In genomic region chr20:4041748-4042411, GRCh38 we compare ENCODE assay signal across 8 cellular contexts. TPM values are rescaled to one million over a fixed set of nuclear protein-coding genes. Genes with fewer than 3 reads are reported as not detected.
A peak's percentile ranks its signal among the peaks of the same experiment; 100 is the strongest.
DNase-seq lines count a peak whose midpoint lies in the region; ATAC-seq, FAIRE-seq and TF ChIP-seq lines count a peak whose summit lies in the region.

No MANE protein-coding gene starts in this region.

- no peak for FAIRE-seq in small intestine (lab: Jason Lieb, UNC)

- DNase-seq in HFFc6, result peak; percentile 60
- peak; percentile 58 for DNase-seq in OCI-M1 (lab: John Stamatoyannopoulos, UW)
- peak; percentile 97 for DNase-seq in fibroblast of mammary gland (ENCODE audit: low read depth)
- peak; percentile 99 for DNase-seq in small intestine
- DNase-seq in activated CD4-positive, alpha-beta T cell treated with anti-CD3 and anti-CD28 coated beads for 4 hours, result no peak
- DNase-seq in CD4-positive, alpha-beta memory T cell, result no peak

- WGBS in small intestine, 3 donors, result 11 to 53% (median 25%) methylated on average over 8 of the region's 8 CpGs

- H3K9me3 Mint-ChIP-seq in HFFc6, result no peaks in the 10 kb centered on the region
- H3K9me3 Mint-ChIP-seq in CD4-positive, alpha-beta memory T cell, result no peaks in the 10 kb centered on the region

- no peaks in the 10 kb centered on the region for H3K36me3 ChIP-seq in small intestine (ENCODE audit: control insufficient read depth in 2 of 2, insufficient read depth in 2 of 2, low read length in 2 of 2)
- H3K36me3 ChIP-seq in CD4-positive, alpha-beta memory T cell (ENCODE audit: insufficient read depth, low read length), result no peaks in the 10 kb centered on the region

- H3K4me1 Mint-ChIP-seq in HFFc6 (ENCODE audit: low read depth), result peaks cover 77% of the 10 kb centered on the region
- H3K4me1 Mint-ChIP-seq in CD4-positive, alpha-beta memory T cell, result peaks cover 11 to 19% (median 15%) of the 10 kb centered on the region in 4 donors

- ATAC-seq in GM18907 (IDR thresholded peaks at IDR 0.05; ENCODE audit: unreplicated experiment) (no peak), HG02981 (IDR thresholded peaks at IDR 0.05; ENCODE audit: unreplicated experiment) (no peak)

- H3K27ac ChIP-seq in small intestine (ENCODE audit: low read depth in 1 of 2, low read length in 1 of 2), result peak overlapping the region; percentile 76 to 83
- no peak overlapping the region for H3K27ac ChIP-seq in CD4-positive, alpha-beta memory T cell (ENCODE audit: low read depth, low read length)

- no peak for TF ChIP-seq CTCF in HFFc6 (IDR thresholded peaks at IDR 0.05)
- no peak for TF ChIP-seq CTCF in fibroblast of mammary gland (conservative IDR thresholded peaks at IDR 0.05; ENCODE audit: control insufficient read depth, insufficient read depth, low read depth, low read length)

- CTCF ChIA-PET in CD4-positive, alpha-beta memory T cell (lab: Charles Lee; ENCODE audit: partially characterized antibody), result interaction anchor here (1.6 kb wide), 2 partner anchors 31 to 44 kb away, joined by 3 read pairs; no protein-coding TSS in a partner anchor

- intact Hi-C loops in CD4-positive, alpha-beta memory T cell (cut with micrococcal nuclease), result no loop called here

- H3K4me3 Mint-ChIP-seq in HFFc6, result no peak overlapping the region
- no peak overlapping the region for H3K4me3 Mint-ChIP-seq in CD4-positive, alpha-beta memory T cell

- H3K4me3 ChIP-seq in fibroblast of mammary gland (ENCODE audit: control insufficient read depth, low read depth, low read length) (no peak overlapping the region), small intestine (ENCODE audit: low read depth in 1 of 2, low read length in 2 of 2) (no peak overlapping the region)
- no peak overlapping the region for H3K4me3 ChIP-seq in CD4-positive, alpha-beta memory T cell (ENCODE audit: low read length in 2 of 2)

- POLR2A ChIA-PET in CD4-positive, alpha-beta memory T cell (lab: Charles Lee; ENCODE audit: partially characterized antibody), result no interaction called here

- no peaks in the 10 kb centered on the region; the same call in 1 of the 2 replicates for H3K27me3 Mint-ChIP-seq in HFFc6 (ENCODE audit: insufficient read depth)
- no peaks in the 10 kb centered on the region for H3K27me3 Mint-ChIP-seq in CD4-positive, alpha-beta memory T cell

- peaks cover 4 to 5% of the 10 kb centered on the region in 2 donors for H3K4me1 ChIP-seq in small intestine (ENCODE audit: control insufficient read depth in 2 of 2, insufficient read depth in 1 of 2, low read depth in 1 of 2, low read length in 1 of 2)
- peaks cover 22% of the 10 kb centered on the region for H3K4me1 ChIP-seq in CD4-positive, alpha-beta memory T cell (ENCODE audit: insufficient read depth, low read length)

- no peaks in the 10 kb centered on the region for H3K36me3 Mint-ChIP-seq in HFFc6 (ENCODE audit: low read depth)
- H3K36me3 Mint-ChIP-seq in CD4-positive, alpha-beta memory T cell, result no peaks in the 10 kb centered on the region

- H3K9me3 ChIP-seq in small intestine (ENCODE audit: control insufficient read depth, low read depth), result no peaks in the 10 kb centered on the region
- no peaks in the 10 kb centered on the region for H3K9me3 ChIP-seq in CD4-positive, alpha-beta memory T cell (ENCODE audit: control insufficient read depth in 1 of 2, low read length in 2 of 2)

- H3K27me3 ChIP-seq in small intestine (ENCODE audit: control insufficient read depth in 2 of 2, insufficient read depth in 2 of 2, low read length in 2 of 2), result no peaks in the 10 kb centered on the region
- H3K27me3 ChIP-seq in CD4-positive, alpha-beta memory T cell (ENCODE audit: insufficient read depth, low read length), result no peaks in the 10 kb centered on the region

- H3K27ac Mint-ChIP-seq in HFFc6, result no peak overlapping the region
- peak overlapping the region in 1 of 7 donors; percentile 12 for H3K27ac Mint-ChIP-seq in CD4-positive, alpha-beta memory T cell

RNA-seq across cellular contexts. Expression of gene RNF24, which starts 26.5 kb away (rescaled TPM):
- total RNA-seq in HFFc6 (2021; fragmentation: NEBNext Ultra II Directional; extraction: Animal tissue kit (Norgen Biotek cat#: 25700)), result 10 to 100 TPM; 21.3 to 26.6 (median 24.7) TPM
- polyA plus RNA-seq in small intestine, result 1 to 10 TPM; 1.6 to 3.6 (median 2.0) TPM
- total RNA-seq in CD4-positive, alpha-beta memory T cell, result 10 to 100 TPM; 23.0 to 25.8 TPM
- polyA plus RNA-seq in CD4-positive, alpha-beta memory T cell, result 10 to 100 TPM; 15.4 to 17.2 TPM

Comparison
In these comparisons a context has a peak if more than half of its experiments do, and no peak if none do; other contexts are left out.
1. DNase-seq: peak in HFFc6 (single experiment), OCI-M1 (single experiment), fibroblast of mammary gland (single experiment) and small intestine (single experiment); none in activated CD4-positive, alpha-beta T cell treated with anti-CD3 and anti-CD28 coated beads for 4 hours (0 of 2) and CD4-positive, alpha-beta memory T cell (0 of 5).